In the genomic region with DNA sequence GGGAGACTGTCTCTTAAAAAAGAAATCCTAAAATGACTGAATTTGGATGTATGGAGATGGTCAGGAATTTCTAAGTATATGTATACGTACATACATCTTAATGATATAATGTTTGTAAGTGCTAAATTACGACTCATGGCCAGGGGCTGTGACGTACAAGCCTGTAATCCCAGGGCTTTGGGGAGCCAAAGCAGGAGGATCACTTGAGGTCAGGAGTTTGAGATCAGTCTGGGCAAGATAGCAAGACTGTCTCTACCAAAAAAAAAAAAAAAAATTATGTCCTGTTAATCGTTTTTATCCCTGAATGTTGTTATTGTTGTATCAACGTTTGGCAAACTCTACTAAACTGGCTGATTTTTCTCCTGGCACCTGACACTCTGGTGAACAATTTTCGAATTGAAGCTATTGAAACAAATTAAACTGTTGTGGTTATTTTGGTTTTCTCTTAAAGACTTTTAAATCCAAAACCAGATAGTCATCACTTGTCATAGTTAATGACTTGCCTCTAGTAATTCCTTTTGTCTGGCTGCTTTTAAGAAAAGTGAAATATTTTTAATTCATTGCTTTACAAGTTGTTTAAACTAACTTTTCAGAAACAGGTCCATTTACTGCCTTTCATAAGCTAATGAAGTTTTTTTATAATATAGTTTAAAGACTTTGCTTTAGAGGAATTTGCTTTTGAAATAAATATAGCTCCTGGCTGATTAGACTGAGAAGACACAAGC, we compare ENCODE assay signal across 9 cellular contexts. TPM values are rescaled to one million over a fixed set of nuclear protein-coding genes. Genes with fewer than 3 reads are reported as not detected.
A peak's percentile ranks its signal among the peaks of the same experiment; 100 is the strongest.
DNase-seq lines count a peak whose midpoint lies in the region; ATAC-seq and TF ChIP-seq lines count a peak whose summit lies in the region.
"Had no signal": no experiment of that assay in that cellular context is flagged by ENCODE, and none has a peak within 500 bp of the region (broad histone marks: within the 10 kb centered on the region; RNA-seq: fewer than 3 reads in every experiment).

No MANE protein-coding gene starts in this region.

- ATAC-seq in HG03196 (IDR thresholded peaks at IDR 0.05; ENCODE audit: unreplicated experiment) (no peak), GM21381 (IDR thresholded peaks at IDR 0.05; ENCODE audit: unreplicated experiment) (no peak)

- peaks cover 100% of the 10 kb centered on the region for H3K79me2 ChIP-seq in osteoblast (ENCODE audit: insufficient read depth, low read length)

- H3K27me3 ChIP-seq in brain microvascular endothelial cell (replicated peaks) (no peaks in the 10 kb centered on the region), osteoblast (ENCODE audit: insufficient read depth, low read length) (no peaks in the 10 kb centered on the region)
- H3K27me3 ChIP-seq: testis had no signal

- H2AFZ ChIP-seq in osteoblast (ENCODE audit: low read length): no peak overlapping the region

- H4K20me1 ChIP-seq in osteoblast (ENCODE audit: insufficient read depth, low read length): peaks cover 98% of the 10 kb centered on the region

- in situ Hi-C loops in brain microvascular endothelial cell (cut with HindIII; ENCODE audit: low pct_ligation_motif_present, low sequenced_read_pairs): no loop called here

- peak overlapping the region; percentile 87 for H3K4me2 ChIP-seq in osteoblast (ENCODE audit: insufficient read depth, low read length)

- H3K36me3 ChIP-seq in brain microvascular endothelial cell (replicated peaks) (peaks cover 20% of the 10 kb centered on the region), osteoblast (ENCODE audit: insufficient read depth, low read length) (peaks cover 39% of the 10 kb centered on the region)

- DNase-seq in ELR (ENCODE audit: low read depth) (peak; percentile 43), OCI-M1 (lab: John Stamatoyannopoulos, UW) (peak; percentile 14), brain microvascular endothelial cell (no peak), osteoblast (ENCODE audit: insufficient read length, low spot score, missing footprints) (no peak), foreskin fibroblast (no peak), DMS79 treated with DMSO at 0.1 percent for 48 hours (lab: John Stamatoyannopoulos, UW) (no peak)
- DNase-seq: testis had no signal

- H3K4me3 ChIP-seq in brain microvascular endothelial cell (ENCODE audit: low read depth, low read length) (no peak overlapping the region), osteoblast (ENCODE audit: insufficient read depth, low read length) (no peak overlapping the region), foreskin fibroblast (ENCODE audit: low read depth in 1 of 2, low read length in 2 of 2) (no peak overlapping the region)
- H3K4me3 ChIP-seq: testis had no signal

- peaks cover 64% of the 10 kb centered on the region for H3K4me1 ChIP-seq in osteoblast (ENCODE audit: insufficient read depth, low read length)

- TF ChIP-seq CTCF in brain microvascular endothelial cell (IDR thresholded peaks at IDR 0.05; ENCODE audit: low read depth, low read length, missing control alignments): no peak
- no peak for TF ChIP-seq CTCF in osteoblast (IDR thresholded peaks at IDR 0.05; ENCODE audit: extremely low read depth, low read depth, low read length)
- TF ChIP-seq CTCF in foreskin fibroblast (IDR thresholded peaks at IDR 0.05; ENCODE audit: low read depth, low read length): no peak

- H3K27ac ChIP-seq in brain microvascular endothelial cell (peak overlapping the region; percentile 61), osteoblast (ENCODE audit: low read depth, low read length) (peak overlapping the region; percentile 49)

- H3K9me3 ChIP-seq in osteoblast (ENCODE audit: low read depth, low read length): no peaks in the 10 kb centered on the region
- H3K9me3 ChIP-seq: testis had no signal

RNA-seq across cellular contexts. Expression of a gene that starts 7.0 kb away (rescaled TPM):
- 446 and 456 TPM in 2 replicates for total RNA-seq in osteoblast

Comparison
In these comparisons a context has a peak if more than half of its experiments do, and no peak if none do; other contexts are left out.
1. DNase-seq: peak in ELR (single experiment) and OCI-M1 (single experiment); none in brain microvascular endothelial cell (single experiment), osteoblast (single experiment), foreskin fibroblast (0 of 2) and DMS79 treated with DMSO at 0.1 percent for 48 hours (single experiment).